Comparison of ENCODE assay signal across 17 cellular contexts in the genomic region with DNA sequence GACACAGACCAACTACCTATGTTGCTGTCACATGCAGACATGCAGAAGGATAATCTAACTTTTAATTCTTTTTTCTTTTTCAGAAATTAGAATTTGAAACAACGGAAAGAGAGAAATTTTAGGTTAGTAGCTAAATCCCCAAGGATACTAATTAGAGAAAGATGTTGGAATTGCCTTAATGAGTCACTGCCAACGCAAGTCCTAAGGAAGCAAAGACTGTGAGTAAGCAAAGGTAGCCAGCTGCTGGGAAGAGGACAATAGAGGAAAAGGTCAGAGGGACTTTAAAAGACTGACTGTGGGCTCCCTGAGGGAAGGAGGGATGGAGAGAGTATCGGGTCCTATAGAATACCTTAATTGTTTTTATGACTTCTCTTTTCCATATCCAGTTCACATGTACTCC.
DNase-seq lines count a peak whose midpoint lies in the region; ATAC-seq and TF ChIP-seq lines count a peak whose summit lies in the region.
"Had no signal": no experiment of that assay in that cellular context is flagged by ENCODE, and none has a peak within 500 bp of the region (broad histone marks: within the 10 kb centered on the region; RNA-seq: fewer than 3 reads in every experiment).

No MANE protein-coding gene starts in this region.

- no peaks in the 10 kb centered on the region for H3K9me3 ChIP-seq in hepatocyte (ENCODE audit: low read depth)
- H3K9me3 ChIP-seq: transverse colon had no signal

- no peaks in the 10 kb centered on the region for H4K20me1 ChIP-seq in hepatocyte (ENCODE audit: insufficient read depth, poor library complexity, severe bottlenecking)

- no peaks in the 10 kb centered on the region for H3K36me3 ChIP-seq in ACC112 (ENCODE audit: insufficient read depth, low read length)
- no peaks in the 10 kb centered on the region for H3K36me3 ChIP-seq in hepatocyte (replicated peaks; ENCODE audit: insufficient read depth, low read depth)
- H3K36me3 ChIP-seq: MG63, transverse colon had no signal

- H3K9me2 ChIP-seq in hepatocyte (replicated peaks; ENCODE audit: insufficient read depth): no peaks in the 10 kb centered on the region

- peaks cover 14% of the 10 kb centered on the region for H3K27me3 Mint-ChIP-seq in activated T-helper 17 cell treated with anti-CD3 and anti-CD28 coated beads, Interleukin-2, amount 50 U/mL, for 72 hours

- H3K27me3 ChIP-seq in ACC112 (ENCODE audit: insufficient read depth, low read length) (no peaks in the 10 kb centered on the region), hepatocyte (no peaks in the 10 kb centered on the region)
- H3K27me3 ChIP-seq: MG63, transverse colon had no signal

- H3K4me2 ChIP-seq in hepatocyte: no peak overlapping the region

- WGBS in hepatocyte (ENCODE audit: low lambda C conversion rate, missing lambda C conversion rate): 54% methylated on average over 3 of the region's 3 CpGs

- H3K27ac Mint-ChIP-seq in activated T-helper 17 cell treated with anti-CD3 and anti-CD28 coated beads, Interleukin-2, amount 50 U/mL, for 72 hours: no peak overlapping the region

- no peak for ATAC-seq in activated CD4-positive, CD25-positive, alpha-beta regulatory T cell treated with anti-CD3 and anti-CD28 coated beads, Interleukin-2, amount 50 U/mL, for 24 hours
- no peak for ATAC-seq in HG03378 (IDR thresholded peaks at IDR 0.05; ENCODE audit: unreplicated experiment)
- no peak for ATAC-seq in activated T-helper 17 cell treated with anti-CD3 and anti-CD28 coated beads, Interleukin-2, amount 50 U/mL, for 72 hours (replicated peaks)

- H2AFZ ChIP-seq in ACC112 (ENCODE audit: low read length, unreplicated experiment) (no peak overlapping the region), hepatocyte (no peak overlapping the region)

- H3K9me3 Mint-ChIP-seq in activated T-helper 17 cell treated with anti-CD3 and anti-CD28 coated beads, Interleukin-2, amount 50 U/mL, for 72 hours: peaks cover 6% of the 10 kb centered on the region

- peak; percentile 73 for DNase-seq in HS-5 (ENCODE audit: low read depth)
- DNase-seq in astrocyte of the hippocampus (ENCODE audit: low read depth, low spot score): peak; percentile 33
- DNase-seq in hepatocyte (ENCODE audit: low spot score): peak; percentile 14
- no peak for DNase-seq in activated naive CD4-positive, alpha-beta T cell treated with anti-CD3 and anti-CD28 coated beads, Interleukin-2, amount 50 U/mL, for 16 hours
- DNase-seq: activated T-cell treated with anti-CD3 and anti-CD28 coated beads for 4 hours; DND-41; H7; nucleus accumbens; stimulated activated CD4-positive, alpha-beta T cell treated with anti-CD3 and anti-CD28 coated beads, Interleukin-15, amount 100 ng/mL, for 24 hours; transverse colon had no signal

- H3K4me3 ChIP-seq in ACC112 (ENCODE audit: low read depth, low read length) (peak overlapping the region; percentile 22; the same call in 1 of the 2 replicates), hepatocyte (no peak overlapping the region)
- H3K4me3 ChIP-seq: lung, MG63, transverse colon had no signal

- H3K79me2 ChIP-seq in ACC112 (ENCODE audit: control insufficient read depth, insufficient read depth, low read length, unreplicated experiment) (no peaks in the 10 kb centered on the region), hepatocyte (no peaks in the 10 kb centered on the region)

- peaks cover 61% of the 10 kb centered on the region for H3K4me1 ChIP-seq in ACC112 (ENCODE audit: control insufficient read depth, insufficient read depth, low read length, unreplicated experiment)
- peaks cover 4% of the 10 kb centered on the region for H3K4me1 ChIP-seq in hepatocyte (ENCODE audit: insufficient read depth)
- H3K4me1 ChIP-seq: transverse colon had no signal

- no peaks in the 10 kb centered on the region for H3K36me3 Mint-ChIP-seq in activated T-helper 17 cell treated with anti-CD3 and anti-CD28 coated beads, Interleukin-2, amount 50 U/mL, for 72 hours (ENCODE audit: low read depth)

- H3K4me3 Mint-ChIP-seq in activated T-helper 17 cell treated with anti-CD3 and anti-CD28 coated beads, Interleukin-2, amount 50 U/mL, for 72 hours: no peak overlapping the region

- no peaks in the 10 kb centered on the region for H3K4me1 Mint-ChIP-seq in activated T-helper 17 cell treated with anti-CD3 and anti-CD28 coated beads, Interleukin-2, amount 50 U/mL, for 72 hours

- no peak for TF ChIP-seq CTCF in hepatocyte (IDR thresholded peaks at IDR 0.05; ENCODE audit: poor library complexity)

- H3K27ac ChIP-seq in ACC112 (ENCODE audit: low read depth, low read length) (peak overlapping the region; percentile 98), hepatocyte (peak overlapping the region; percentile 51)
- H3K27ac ChIP-seq: HL-60, transverse colon had no signal
